ENCODE assay signal across 16 cellular contexts in genomic region chr12:13161172-13161571, GRCh38. TPM values are rescaled to one million over a fixed set of nuclear protein-coding genes. Genes with fewer than 3 reads are reported as not detected.
DNase-seq lines count a peak whose midpoint lies in the region; ATAC-seq, FAIRE-seq and TF ChIP-seq lines count a peak whose summit lies in the region.
"Had no signal": no experiment of that assay in that cellular context is flagged by ENCODE, and none has a peak within 500 bp of the region (broad histone marks: within the 10 kb centered on the region; RNA-seq: fewer than 3 reads in every experiment).

No MANE protein-coding gene starts in this region.

- H3K4me1 ChIP-seq in keratinocyte (ENCODE audit: control insufficient read depth, extremely low read depth, insufficient read depth, low read length) (peaks cover 29% of the 10 kb centered on the region), esophagus muscularis mucosa (peaks cover 0 to 11% (median 8%) of the 10 kb centered on the region in 4 donors)

- 88% methylated on average over 3 of the region's 3 CpGs for WGBS in esophagus muscularis mucosa

- H3K9me2 ChIP-seq in SU-DHL-6 (replicated peaks; ENCODE audit: insufficient read depth, low read length), result no peaks in the 10 kb centered on the region

- H3K79me2 ChIP-seq in SU-DHL-6 (ENCODE audit: insufficient read depth, low read length) (no peaks in the 10 kb centered on the region), keratinocyte (ENCODE audit: control insufficient read depth, insufficient read depth, low read length) (no peaks in the 10 kb centered on the region)

- no peaks in the 10 kb centered on the region for H3K9me1 ChIP-seq in keratinocyte (ENCODE audit: control insufficient read depth, extremely low read depth, insufficient read depth, low read length)

- no peaks in the 10 kb centered on the region for H3K9me3 Mint-ChIP-seq in activated naive CD4-positive, alpha-beta T cell treated with anti-CD3 and anti-CD28 coated beads, Interleukin-2, amount 50 U/mL, for 72 hours
- H3K9me3 Mint-ChIP-seq: activated T-cell treated with anti-CD3 and anti-CD28 coated beads, Interleukin-2, amount 50 U/mL, for 24 hours; natural killer cell had no signal

- TF ChIP-seq CTCF in HFF-Myc (IDR thresholded peaks at IDR 0.05; ENCODE audit: low read depth, low read length, missing control alignments) (peak; percentile 11), SU-DHL-6 (IDR thresholded peaks at IDR 0.05; ENCODE audit: insufficient read depth, low read length, poor library complexity, severe bottlenecking) (peak; percentile 12), keratinocyte (optimal IDR thresholded peaks at IDR 0.05 in 1 of 3, IDR thresholded peaks at IDR 0.05 in 1 of 3, conservative IDR thresholded peaks at IDR 0.05 in 1 of 3; ENCODE audit: extremely low read depth in 1 of 3, insufficient read depth in 2 of 3, low read length in 3 of 3) (peak in 2 of 3 experiments; percentile 40 to 43), esophagus muscularis mucosa (IDR thresholded peaks at IDR 0.05) (no peak)

- ATAC-seq in activated naive CD4-positive, alpha-beta T cell treated with anti-CD3 and anti-CD28 coated beads, Interleukin-2, amount 50 U/mL, for 72 hours, result no peak
- ATAC-seq: natural killer cell, WTC11 had no signal

- H3K4me2 ChIP-seq in SU-DHL-6 (ENCODE audit: low read depth, low read length, poor library complexity, severe bottlenecking) (no peak overlapping the region), keratinocyte (ENCODE audit: control insufficient read depth, extremely low read depth, insufficient read depth, low read depth, low read length) (no peak overlapping the region)

- H3K27ac Mint-ChIP-seq in activated naive CD4-positive, alpha-beta T cell treated with anti-CD3 and anti-CD28 coated beads, Interleukin-2, amount 50 U/mL, for 72 hours, result no peak overlapping the region
- H3K27ac Mint-ChIP-seq: activated T-cell treated with anti-CD3 and anti-CD28 coated beads, Interleukin-2, amount 50 U/mL, for 24 hours; natural killer cell; WTC11 had no signal

- intact Hi-C loops in esophagus muscularis mucosa (cut with DNase I), result no loop called here

- no peaks in the 10 kb centered on the region for H4K20me1 ChIP-seq in SU-DHL-6 (ENCODE audit: low read depth, low read length)
- H4K20me1 ChIP-seq in keratinocyte (ENCODE audit: control insufficient read depth, extremely low read depth, insufficient read depth, low read length), result no peaks in the 10 kb centered on the region

- H3K9me3 ChIP-seq in SU-DHL-6 (ENCODE audit: insufficient read depth, low read length), result no peaks in the 10 kb centered on the region
- no peaks in the 10 kb centered on the region for H3K9me3 ChIP-seq in keratinocyte (ENCODE audit: control insufficient read depth, low read depth, low read length)
- no peaks in the 10 kb centered on the region for H3K9me3 ChIP-seq in esophagus muscularis mucosa
- H3K9me3 ChIP-seq: esophagus squamous epithelium had no signal

- H3K36me3 ChIP-seq in SU-DHL-6 (ENCODE audit: low read length) (no peaks in the 10 kb centered on the region), keratinocyte (ENCODE audit: control insufficient read depth in 2 of 2, extremely low read depth in 1 of 2, insufficient read depth in 2 of 2, low read length in 2 of 2) (no peaks in the 10 kb centered on the region), esophagus muscularis mucosa (no peaks in the 10 kb centered on the region)
- H3K36me3 ChIP-seq: esophagus squamous epithelium had no signal

- H3K4me3 ChIP-seq in HFF-Myc (replicated peaks; ENCODE audit: low read depth, low read length) (no peak overlapping the region), SU-DHL-6 (ENCODE audit: insufficient read depth, low read length, poor library complexity, severe bottlenecking) (no peak overlapping the region), keratinocyte (ENCODE audit: control insufficient read depth in 2 of 3, extremely low read depth in 1 of 3, insufficient read depth in 2 of 3, low read depth in 1 of 3, low read length in 3 of 3) (no peak overlapping the region), esophagus muscularis mucosa (no peak overlapping the region)
- H3K4me3 ChIP-seq: esophagus squamous epithelium had no signal

- DNase-seq in AML-193 (lab: John Stamatoyannopoulos, UW) (peak; percentile 10 to 20), HFF-Myc (ENCODE audit: extremely low read depth, low read depth) (no peak), keratinocyte (ENCODE audit: low read depth, low spot score) (no peak), kidney tubule cell (ENCODE audit: low spot score) (no peak), esophagus muscularis mucosa (ENCODE audit: extremely low spot score) (no peak), germinal center (ENCODE audit: low spot score) (no peak)
- DNase-seq in activated naive CD4-positive, alpha-beta T cell treated with anti-CD3 and anti-CD28 coated beads, Interleukin-2, amount 50 U/mL, for 72 hours (ENCODE audit: low spot score in 2 of 2), result no peak
- DNase-seq: activated T-cell treated with anti-CD3 and anti-CD28 coated beads, Interleukin-2, amount 50 U/mL, for 24 hours; esophagus squamous epithelium; kidney; MV-4-11; natural killer cell; SHP77; stimulated activated CD4-positive, alpha-beta T cell treated with anti-CD3 and anti-CD28 coated beads, Interleukin-15, amount 100 ng/mL, for 24 hours had no signal

- FAIRE-seq in keratinocyte (lab: Jason Lieb, UNC), result no peak
- FAIRE-seq: kidney had no signal

- H3K9ac ChIP-seq in SU-DHL-6 (ENCODE audit: low read length), result no peak overlapping the region
- no peak overlapping the region for H3K9ac ChIP-seq in keratinocyte (ENCODE audit: control insufficient read depth, extremely low read depth, insufficient read depth, low read length)

- H3K27me3 ChIP-seq in SU-DHL-6 (ENCODE audit: low read length) (no peaks in the 10 kb centered on the region), keratinocyte (ENCODE audit: control insufficient read depth, extremely low read depth, insufficient read depth, low read length) (no peaks in the 10 kb centered on the region), esophagus muscularis mucosa (no peaks in the 10 kb centered on the region)
- H3K27me3 ChIP-seq: esophagus squamous epithelium had no signal

- TF ChIP-seq POLR2A in esophagus muscularis mucosa (IDR thresholded peaks at IDR 0.05; ENCODE audit: low read depth), result no peak

- H3K27ac ChIP-seq in SU-DHL-6 (ENCODE audit: low read depth, low read length), result no peak overlapping the region
- no peak overlapping the region for H3K27ac ChIP-seq in keratinocyte (ENCODE audit: control insufficient read depth, insufficient read depth, low read length)
- no peak overlapping the region for H3K27ac ChIP-seq in esophagus muscularis mucosa (replicated peaks in 1 of 4)
- H3K27ac ChIP-seq: esophagus squamous epithelium had no signal

- no peaks in the 10 kb centered on the region for H3K36me3 Mint-ChIP-seq in activated naive CD4-positive, alpha-beta T cell treated with anti-CD3 and anti-CD28 coated beads, Interleukin-2, amount 50 U/mL, for 72 hours
- H3K36me3 Mint-ChIP-seq: natural killer cell, WTC11 had no signal

- H3F3A ChIP-seq in SU-DHL-6 (ENCODE audit: insufficient read depth), result no peaks in the 10 kb centered on the region

- no peak overlapping the region for H2AFZ ChIP-seq in SU-DHL-6 (ENCODE audit: low read depth, low read length, severe bottlenecking)
- no peak overlapping the region for H2AFZ ChIP-seq in keratinocyte (ENCODE audit: control insufficient read depth, low read length)

- TF ChIP-seq EP300 in esophagus muscularis mucosa (IDR thresholded peaks at IDR 0.05), result no peak

- dilution Hi-C loops in keratinocyte (cut with MboI; ENCODE audit: extremely low pct_ligation_motif_present, low sequenced_read_pairs), result no loop called here

RNA-seq across cellular contexts. Expression of gene EMP1, which starts 35.4 kb away (rescaled TPM):
- polyA plus RNA-seq in keratinocyte, result 356 to 610 TPM (median 583 TPM) in 3 replicates
- 96.0 TPM for polyA plus RNA-seq in keratinocyte (2011; ENCODE audit: low read depth)
- 120 and 273 TPM in 2 replicates for polyA plus RNA-seq in keratinocyte (2011; cell fraction: cytosol; rRNA removed)
- polyA plus RNA-seq in keratinocyte (2011; cell fraction: nucleus; rRNA removed), result 717 and 740 TPM in 2 replicates
- polyA plus RNA-seq in keratinocyte (2012; ENCODE audit: low replicate concordance), result 229 and 605 TPM in 2 replicates
- 709 to 1,030 TPM (median 926 TPM) in 3 replicates for polyA minus RNA-seq in keratinocyte
- 113 TPM for polyA minus RNA-seq in keratinocyte (2011; cell fraction: cytosol; rRNA and poly(A)+ RNA removed)
- 252 and 568 TPM in 2 replicates for polyA minus RNA-seq in keratinocyte (2011; cell fraction: nucleus; rRNA and poly(A)+ RNA removed)
- 1 to 10 TPM; 1.4 to 9.2 TPM for total RNA-seq in activated naive CD4-positive, alpha-beta T cell treated with anti-CD3 and anti-CD28 coated beads, Interleukin-2, amount 50 U/mL, for 72 hours
- total RNA-seq in esophagus muscularis mucosa, result 100 to 1,000 TPM in 1 of 4 donors, 10 to 100 TPM in 3; 42.8 to 425 (median 63.0) TPM

RNA-seq across cellular contexts. Expression of gene GSG1, which starts 57.7 kb away (rescaled TPM):
- polyA plus RNA-seq in keratinocyte, result 0.05 TPM in 1 of 3 replicates, not detected in the others
- polyA plus RNA-seq in keratinocyte (2011; ENCODE audit: low read depth), result not detected
- polyA plus RNA-seq in keratinocyte (2011; cell fraction: cytosol; rRNA removed), result not detected in 2 replicates
- not detected in 2 replicates for polyA plus RNA-seq in keratinocyte (2011; cell fraction: nucleus; rRNA removed)
- polyA plus RNA-seq in keratinocyte (2012; ENCODE audit: low replicate concordance), result 0.14 and 0.16 TPM in 2 replicates
- 0.46 TPM in 1 of 3 replicates, not detected in the others for polyA minus RNA-seq in keratinocyte
- polyA minus RNA-seq in keratinocyte (2011; cell fraction: cytosol; rRNA and poly(A)+ RNA removed), result not detected
- not detected in 2 replicates for polyA minus RNA-seq in keratinocyte (2011; cell fraction: nucleus; rRNA and poly(A)+ RNA removed)
- not detected for total RNA-seq in activated naive CD4-positive, alpha-beta T cell treated with anti-CD3 and anti-CD28 coated beads, Interleukin-2, amount 50 U/mL, for 72 hours
- total RNA-seq in esophagus muscularis mucosa, result not detected
- total RNA-seq: esophagus squamous epithelium, natural killer cell had no signal

Comparison
In these comparisons a context has a peak if more than half of its experiments do, and no peak if none do; other contexts are left out.
1. DNase-seq: peak in AML-193 (2 of 2); none in HFF-Myc (single experiment), keratinocyte (single experiment), kidney tubule cell (single experiment), activated naive CD4-positive, alpha-beta T cell treated with anti-CD3 and anti-CD28 coated beads, Interleukin-2, amount 50 U/mL, for 72 hours (0 of 2), esophagus muscularis mucosa (single experiment) and germinal center (single experiment).
2. CTCF ChIP-seq: peak in HFF-Myc (single experiment), SU-DHL-6 (single experiment) and keratinocyte (2 of 3); none in esophagus muscularis mucosa (0 of 3).
3. RNA of gene EMP1, which starts 35.4 kb away (total RNA-seq): 42.8 to 425 TPM in esophagus muscularis mucosa; 1.4 to 9.2 TPM in activated naive CD4-positive, alpha-beta T cell treated with anti-CD3 and anti-CD28 coated beads, Interleukin-2, amount 50 U/mL, for 72 hours; every median in the first group is over 4 times any median in the second.